Comparison of ENCODE assay signal across 1 cellular context in the genomic region with DNA sequence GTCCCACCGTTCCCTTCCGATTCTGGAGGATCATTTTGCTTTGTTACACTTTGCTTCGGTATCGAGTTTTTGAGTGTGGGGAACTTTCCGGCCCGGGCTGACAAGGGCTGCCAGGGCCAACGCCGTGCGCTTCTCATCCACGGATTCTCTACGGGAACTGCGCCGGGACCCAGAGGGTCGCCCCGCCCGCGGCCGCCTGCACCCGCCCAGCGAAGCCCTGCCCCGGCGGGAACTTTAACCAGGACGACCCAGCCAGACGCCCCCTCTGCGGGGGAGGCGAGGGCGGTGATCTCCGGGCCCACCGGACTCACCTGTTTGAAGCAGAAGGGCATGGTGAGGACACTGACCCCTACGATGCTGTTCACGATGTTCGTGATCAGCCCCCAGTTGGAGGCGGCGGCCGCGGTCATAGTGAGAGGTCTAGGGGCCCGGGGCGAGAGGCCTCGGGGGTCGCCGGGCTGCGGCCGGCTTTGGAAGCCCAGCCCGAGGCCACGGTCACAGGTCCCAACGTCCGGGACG.
A peak's percentile ranks its signal among the peaks of the same experiment; 100 is the strongest.
TF ChIP-seq lines count a peak whose summit lies in the region.

No MANE protein-coding gene starts in this region.

TF ChIP-seq in K562, 482 proteins besides CTCF, POLR2A, EP300 and RAD21 (continued from another document and continues in another):
- no peak for TF ChIP-seq TAL1 (IDR thresholded peaks at IDR 0.05)
- TF ChIP-seq ETV6 (IDR thresholded peaks at IDR 0.05; ENCODE audit: borderline replicate concordance in 1 of 2, low read depth in 2 of 2, low read length in 1 of 2): no peak
- no peak for TF ChIP-seq ETV6 (CRISPR knock-in tag; IDR thresholded peaks at IDR 0.05; ENCODE audit: borderline replicate concordance)
- TF ChIP-seq SRSF3 (IDR thresholded peaks at IDR 0.05; ENCODE audit: insufficient read depth, low read length): peak; percentile 81; the same call in 1 of the 2 replicates
- TF ChIP-seq, protein P1, sequence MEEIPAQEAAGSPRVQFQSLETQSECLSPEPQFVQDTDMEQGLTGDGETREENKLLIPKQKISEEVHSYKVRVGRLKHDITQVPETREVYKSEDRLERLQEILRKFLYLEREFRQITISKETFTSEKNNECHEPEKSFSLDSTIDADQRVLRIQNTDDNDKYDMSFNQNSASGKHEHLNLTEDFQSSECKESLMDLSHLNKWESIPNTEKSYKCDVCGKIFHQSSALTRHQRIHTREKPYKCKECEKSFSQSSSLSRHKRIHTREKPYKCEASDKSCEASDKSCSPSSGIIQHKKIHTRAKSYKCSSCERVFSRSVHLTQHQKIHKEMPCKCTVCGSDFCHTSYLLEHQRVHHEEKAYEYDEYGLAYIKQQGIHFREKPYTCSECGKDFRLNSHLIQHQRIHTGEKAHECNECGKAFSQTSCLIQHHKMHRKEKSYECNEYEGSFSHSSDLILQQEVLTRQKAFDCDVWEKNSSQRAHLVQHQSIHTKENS (CRISPR knock-in tag; IDR thresholded peaks at IDR 0.05): no peak
- TF ChIP-seq, protein P2, sequence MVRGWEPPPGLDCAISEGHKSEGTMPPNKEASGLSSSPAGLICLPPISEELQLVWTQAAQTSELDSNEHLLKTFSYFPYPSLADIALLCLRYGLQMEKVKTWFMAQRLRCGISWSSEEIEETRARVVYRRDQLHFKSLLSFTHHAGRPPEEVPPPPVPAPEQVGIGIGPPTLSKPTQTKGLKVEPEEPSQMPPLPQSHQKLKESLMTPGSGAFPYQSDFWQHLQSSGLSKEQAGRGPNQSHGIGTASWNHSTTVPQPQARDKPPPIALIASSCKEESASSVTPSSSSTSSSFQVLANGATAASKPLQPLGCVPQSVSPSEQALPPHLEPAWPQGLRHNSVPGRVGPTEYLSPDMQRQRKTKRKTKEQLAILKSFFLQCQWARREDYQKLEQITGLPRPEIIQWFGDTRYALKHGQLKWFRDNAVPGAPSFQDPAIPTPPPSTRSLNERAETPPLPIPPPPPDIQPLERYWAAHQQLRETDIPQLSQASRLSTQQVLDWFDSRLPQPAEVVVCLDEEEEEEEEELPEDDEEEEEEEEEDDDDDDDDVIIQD (CRISPR knock-in tag; IDR thresholded peaks at IDR 0.05): no peak
- TF ChIP-seq SP1 (CRISPR knock-in tag; IDR thresholded peaks at IDR 0.05): peak; percentile 2; the same call in 1 of the 2 replicates
- TF ChIP-seq CHD1 (IDR thresholded peaks at IDR 0.05; ENCODE audit: low read length): peak; percentile 32
- no peak for TF ChIP-seq MEF2D (tag; conservative IDR thresholded peaks at IDR 0.05; ENCODE audit: low read depth)
- TF ChIP-seq, protein P3, sequence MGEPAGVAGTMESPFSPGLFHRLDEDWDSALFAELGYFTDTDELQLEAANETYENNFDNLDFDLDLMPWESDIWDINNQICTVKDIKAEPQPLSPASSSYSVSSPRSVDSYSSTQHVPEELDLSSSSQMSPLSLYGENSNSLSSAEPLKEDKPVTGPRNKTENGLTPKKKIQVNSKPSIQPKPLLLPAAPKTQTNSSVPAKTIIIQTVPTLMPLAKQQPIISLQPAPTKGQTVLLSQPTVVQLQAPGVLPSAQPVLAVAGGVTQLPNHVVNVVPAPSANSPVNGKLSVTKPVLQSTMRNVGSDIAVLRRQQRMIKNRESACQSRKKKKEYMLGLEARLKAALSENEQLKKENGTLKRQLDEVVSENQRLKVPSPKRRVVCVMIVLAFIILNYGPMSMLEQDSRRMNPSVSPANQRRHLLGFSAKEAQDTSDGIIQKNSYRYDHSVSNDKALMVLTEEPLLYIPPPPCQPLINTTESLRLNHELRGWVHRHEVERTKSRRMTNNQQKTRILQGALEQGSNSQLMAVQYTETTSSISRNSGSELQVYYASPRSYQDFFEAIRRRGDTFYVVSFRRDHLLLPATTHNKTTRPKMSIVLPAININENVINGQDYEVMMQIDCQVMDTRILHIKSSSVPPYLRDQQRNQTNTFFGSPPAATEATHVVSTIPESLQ (CRISPR knock-in tag; IDR thresholded peaks at IDR 0.05): 0 out of 2 replicates have a peak, but pooled peaks have one; percentile 31
- TF ChIP-seq SAFB (IDR thresholded peaks at IDR 0.05; ENCODE audit: borderline replicate concordance, low read depth, low read length): 0 out of 2 replicates have a peak, but pooled peaks have one; percentile 31
- TF ChIP-seq FOXK1 (CRISPR knock-in tag; IDR thresholded peaks at IDR 0.05; ENCODE audit: borderline replicate concordance): 0 out of 2 replicates have a peak, but pooled peaks have one; percentile 56
- TF ChIP-seq, protein P4, sequence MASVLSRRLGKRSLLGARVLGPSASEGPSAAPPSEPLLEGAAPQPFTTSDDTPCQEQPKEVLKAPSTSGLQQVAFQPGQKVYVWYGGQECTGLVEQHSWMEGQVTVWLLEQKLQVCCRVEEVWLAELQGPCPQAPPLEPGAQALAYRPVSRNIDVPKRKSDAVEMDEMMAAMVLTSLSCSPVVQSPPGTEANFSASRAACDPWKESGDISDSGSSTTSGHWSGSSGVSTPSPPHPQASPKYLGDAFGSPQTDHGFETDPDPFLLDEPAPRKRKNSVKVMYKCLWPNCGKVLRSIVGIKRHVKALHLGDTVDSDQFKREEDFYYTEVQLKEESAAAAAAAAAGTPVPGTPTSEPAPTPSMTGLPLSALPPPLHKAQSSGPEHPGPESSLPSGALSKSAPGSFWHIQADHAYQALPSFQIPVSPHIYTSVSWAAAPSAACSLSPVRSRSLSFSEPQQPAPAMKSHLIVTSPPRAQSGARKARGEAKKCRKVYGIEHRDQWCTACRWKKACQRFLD (CRISPR knock-in tag; IDR thresholded peaks at IDR 0.05): peak; percentile 65; the same call in 1 of the 2 replicates
- TF ChIP-seq MAZ (CRISPR knock-in tag; conservative IDR thresholded peaks at IDR 0.05 in 1 of 2, IDR thresholded peaks at IDR 0.05 in 1 of 2): peak; percentile 17 to 26; a peak in 1 of 4 replicates
- 0 out of 2 replicates have a peak, but pooled peaks have one; percentile 24 for TF ChIP-seq HLTF (IDR thresholded peaks at IDR 0.05)
- TF ChIP-seq RFX1 (IDR thresholded peaks at IDR 0.05): no peak
- TF ChIP-seq, protein P5, sequence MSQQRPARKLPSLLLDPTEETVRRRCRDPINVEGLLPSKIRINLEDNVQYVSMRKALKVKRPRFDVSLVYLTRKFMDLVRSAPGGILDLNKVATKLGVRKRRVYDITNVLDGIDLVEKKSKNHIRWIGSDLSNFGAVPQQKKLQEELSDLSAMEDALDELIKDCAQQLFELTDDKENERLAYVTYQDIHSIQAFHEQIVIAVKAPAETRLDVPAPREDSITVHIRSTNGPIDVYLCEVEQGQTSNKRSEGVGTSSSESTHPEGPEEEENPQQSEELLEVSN (IDR thresholded peaks at IDR 0.05; ENCODE audit: borderline replicate concordance in 1 of 2, extremely low read depth in 1 of 2, insufficient read depth in 1 of 2, insufficient read length in 1 of 2, low read depth in 1 of 2, low read length in 1 of 2, poor library complexity in 1 of 2, severe bottlenecking in 1 of 2): peak in 1 of 2 experiments; percentile 29
- TF ChIP-seq RBM17 (IDR thresholded peaks at IDR 0.05; ENCODE audit: borderline replicate concordance, low read depth, low read length): no peak
- no peak for TF ChIP-seq ZNF785 (CRISPR knock-in tag; IDR thresholded peaks at IDR 0.05)
- TF ChIP-seq LARP7 (IDR thresholded peaks at IDR 0.05): no peak
- TF ChIP-seq KLF10 (CRISPR knock-in tag; IDR thresholded peaks at IDR 0.05): no peak
- TF ChIP-seq EGR1 (conservative IDR thresholded peaks at IDR 0.05): peak; percentile 95
- TF ChIP-seq, protein P6, sequence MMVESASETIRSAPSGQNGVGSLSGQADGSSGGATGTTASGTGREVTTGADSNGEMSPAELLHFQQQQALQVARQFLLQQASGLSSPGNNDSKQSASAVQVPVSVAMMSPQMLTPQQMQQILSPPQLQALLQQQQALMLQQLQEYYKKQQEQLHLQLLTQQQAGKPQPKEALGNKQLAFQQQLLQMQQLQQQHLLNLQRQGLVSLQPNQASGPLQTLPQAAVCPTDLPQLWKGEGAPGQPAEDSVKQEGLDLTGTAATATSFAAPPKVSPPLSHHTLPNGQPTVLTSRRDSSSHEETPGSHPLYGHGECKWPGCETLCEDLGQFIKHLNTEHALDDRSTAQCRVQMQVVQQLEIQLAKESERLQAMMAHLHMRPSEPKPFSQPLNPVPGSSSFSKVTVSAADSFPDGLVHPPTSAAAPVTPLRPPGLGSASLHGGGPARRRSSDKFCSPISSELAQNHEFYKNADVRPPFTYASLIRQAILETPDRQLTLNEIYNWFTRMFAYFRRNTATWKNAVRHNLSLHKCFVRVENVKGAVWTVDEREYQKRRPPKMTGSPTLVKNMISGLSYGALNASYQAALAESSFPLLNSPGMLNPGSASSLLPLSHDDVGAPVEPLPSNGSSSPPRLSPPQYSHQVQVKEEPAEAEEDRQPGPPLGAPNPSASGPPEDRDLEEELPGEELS (CRISPR knock-in tag; IDR thresholded peaks at IDR 0.05; ENCODE audit: borderline replicate concordance): peak; percentile 65; the same call in 1 of the 2 replicates
- 0 out of 2 replicates have a peak, but pooled peaks have one; percentile 65 for TF ChIP-seq RBM14 (IDR thresholded peaks at IDR 0.05; ENCODE audit: borderline replicate concordance, insufficient read depth, low read depth, low read length)
- TF ChIP-seq, protein P7, sequence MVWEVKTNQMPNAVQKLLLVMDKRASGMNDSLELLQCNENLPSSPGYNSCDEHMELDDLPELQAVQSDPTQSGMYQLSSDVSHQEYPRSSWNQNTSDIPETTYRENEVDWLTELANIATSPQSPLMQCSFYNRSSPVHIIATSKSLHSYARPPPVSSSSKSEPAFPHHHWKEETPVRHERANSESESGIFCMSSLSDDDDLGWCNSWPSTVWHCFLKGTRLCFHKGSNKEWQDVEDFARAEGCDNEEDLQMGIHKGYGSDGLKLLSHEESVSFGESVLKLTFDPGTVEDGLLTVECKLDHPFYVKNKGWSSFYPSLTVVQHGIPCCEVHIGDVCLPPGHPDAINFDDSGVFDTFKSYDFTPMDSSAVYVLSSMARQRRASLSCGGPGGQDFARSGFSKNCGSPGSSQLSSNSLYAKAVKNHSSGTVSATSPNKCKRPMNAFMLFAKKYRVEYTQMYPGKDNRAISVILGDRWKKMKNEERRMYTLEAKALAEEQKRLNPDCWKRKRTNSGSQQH (CRISPR knock-in tag; IDR thresholded peaks at IDR 0.05): no peak
- TF ChIP-seq, protein P8, sequence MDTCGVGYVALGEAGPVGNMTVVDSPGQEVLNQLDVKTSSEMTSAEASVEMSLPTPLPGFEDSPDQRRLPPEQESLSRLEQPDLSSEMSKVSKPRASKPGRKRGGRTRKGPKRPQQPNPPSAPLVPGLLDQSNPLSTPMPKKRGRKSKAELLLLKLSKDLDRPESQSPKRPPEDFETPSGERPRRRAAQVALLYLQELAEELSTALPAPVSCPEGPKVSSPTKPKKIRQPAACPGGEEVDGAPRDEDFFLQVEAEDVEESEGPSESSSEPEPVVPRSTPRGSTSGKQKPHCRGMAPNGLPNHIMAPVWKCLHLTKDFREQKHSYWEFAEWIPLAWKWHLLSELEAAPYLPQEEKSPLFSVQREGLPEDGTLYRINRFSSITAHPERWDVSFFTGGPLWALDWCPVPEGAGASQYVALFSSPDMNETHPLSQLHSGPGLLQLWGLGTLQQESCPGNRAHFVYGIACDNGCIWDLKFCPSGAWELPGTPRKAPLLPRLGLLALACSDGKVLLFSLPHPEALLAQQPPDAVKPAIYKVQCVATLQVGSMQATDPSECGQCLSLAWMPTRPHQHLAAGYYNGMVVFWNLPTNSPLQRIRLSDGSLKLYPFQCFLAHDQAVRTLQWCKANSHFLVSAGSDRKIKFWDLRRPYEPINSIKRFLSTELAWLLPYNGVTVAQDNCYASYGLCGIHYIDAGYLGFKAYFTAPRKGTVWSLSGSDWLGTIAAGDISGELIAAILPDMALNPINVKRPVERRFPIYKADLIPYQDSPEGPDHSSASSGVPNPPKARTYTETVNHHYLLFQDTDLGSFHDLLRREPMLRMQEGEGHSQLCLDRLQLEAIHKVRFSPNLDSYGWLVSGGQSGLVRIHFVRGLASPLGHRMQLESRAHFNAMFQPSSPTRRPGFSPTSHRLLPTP (IDR thresholded peaks at IDR 0.05; ENCODE audit: borderline replicate concordance, extremely low read depth, insufficient read length): no peak
- peak; percentile 29 for TF ChIP-seq NR1H2 (CRISPR knock-in tag; IDR thresholded peaks at IDR 0.05)
- no peak for TF ChIP-seq ELF4 (CRISPR knock-in tag; IDR thresholded peaks at IDR 0.05)
- TF ChIP-seq, protein P9, sequence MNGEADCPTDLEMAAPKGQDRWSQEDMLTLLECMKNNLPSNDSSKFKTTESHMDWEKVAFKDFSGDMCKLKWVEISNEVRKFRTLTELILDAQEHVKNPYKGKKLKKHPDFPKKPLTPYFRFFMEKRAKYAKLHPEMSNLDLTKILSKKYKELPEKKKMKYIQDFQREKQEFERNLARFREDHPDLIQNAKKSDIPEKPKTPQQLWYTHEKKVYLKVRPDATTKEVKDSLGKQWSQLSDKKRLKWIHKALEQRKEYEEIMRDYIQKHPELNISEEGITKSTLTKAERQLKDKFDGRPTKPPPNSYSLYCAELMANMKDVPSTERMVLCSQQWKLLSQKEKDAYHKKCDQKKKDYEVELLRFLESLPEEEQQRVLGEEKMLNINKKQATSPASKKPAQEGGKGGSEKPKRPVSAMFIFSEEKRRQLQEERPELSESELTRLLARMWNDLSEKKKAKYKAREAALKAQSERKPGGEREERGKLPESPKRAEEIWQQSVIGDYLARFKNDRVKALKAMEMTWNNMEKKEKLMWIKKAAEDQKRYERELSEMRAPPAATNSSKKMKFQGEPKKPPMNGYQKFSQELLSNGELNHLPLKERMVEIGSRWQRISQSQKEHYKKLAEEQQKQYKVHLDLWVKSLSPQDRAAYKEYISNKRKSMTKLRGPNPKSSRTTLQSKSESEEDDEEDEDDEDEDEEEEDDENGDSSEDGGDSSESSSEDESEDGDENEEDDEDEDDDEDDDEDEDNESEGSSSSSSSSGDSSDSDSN (IDR thresholded peaks at IDR 0.05; ENCODE audit: borderline replicate concordance in 1 of 2, low read depth in 2 of 2, low read length in 2 of 2): 0 out of 4 replicates have a peak, but pooled peaks of 1 of the 2 experiments have one; percentile 13
- TF ChIP-seq TEAD4 (IDR thresholded peaks at IDR 0.05; ENCODE audit: low read length): peak; percentile 47
- TF ChIP-seq TEAD4 (CRISPR knock-in tag; IDR thresholded peaks at IDR 0.05; ENCODE audit: borderline replicate concordance): no peak
- TF ChIP-seq FIP1L1 (IDR thresholded peaks at IDR 0.05; ENCODE audit: low read depth, low read length, poor library complexity, severe bottlenecking): peak; percentile 47
- TF ChIP-seq, protein P10, sequence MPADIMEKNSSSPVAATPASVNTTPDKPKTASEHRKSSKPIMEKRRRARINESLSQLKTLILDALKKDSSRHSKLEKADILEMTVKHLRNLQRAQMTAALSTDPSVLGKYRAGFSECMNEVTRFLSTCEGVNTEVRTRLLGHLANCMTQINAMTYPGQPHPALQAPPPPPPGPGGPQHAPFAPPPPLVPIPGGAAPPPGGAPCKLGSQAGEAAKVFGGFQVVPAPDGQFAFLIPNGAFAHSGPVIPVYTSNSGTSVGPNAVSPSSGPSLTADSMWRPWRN (IDR thresholded peaks at IDR 0.05; ENCODE audit: low read depth): no peak
- TF ChIP-seq FOXA1 (IDR thresholded peaks at IDR 0.05; ENCODE audit: borderline replicate concordance): no peak
- TF ChIP-seq ZFP36 (IDR thresholded peaks at IDR 0.05; ENCODE audit: low read depth, low read length, partially characterized antibody): no peak
- no peak for TF ChIP-seq E2F3 (CRISPR knock-in tag; IDR thresholded peaks at IDR 0.05)
- no peak for TF ChIP-seq ZNF583 (CRISPR knock-in tag; IDR thresholded peaks at IDR 0.05)
- no peak for TF ChIP-seq FOXJ3 (CRISPR knock-in tag; IDR thresholded peaks at IDR 0.05)
